8 cellular contexts compared by ENCODE assay signal in the genomic region with DNA sequence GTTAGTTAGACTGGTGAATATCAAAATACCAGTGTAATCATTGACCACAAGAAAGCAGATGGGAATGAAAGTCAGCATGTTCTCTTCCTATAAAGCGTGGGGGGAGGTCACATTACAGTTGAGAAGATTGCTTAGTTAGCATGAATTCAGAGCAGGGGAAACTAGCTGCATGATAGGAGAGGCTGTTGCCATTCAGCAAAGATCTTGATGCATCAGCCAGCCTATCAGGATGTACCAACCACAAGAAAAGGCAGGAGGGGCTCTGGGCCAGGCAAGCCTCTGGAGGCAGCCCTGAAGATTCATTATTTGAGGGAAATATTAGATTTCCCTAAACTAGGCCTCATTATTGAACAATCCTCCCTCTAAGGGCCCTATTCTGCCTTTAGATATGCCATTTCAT. TPM values are rescaled to one million over a fixed set of nuclear protein-coding genes. Genes with fewer than 3 reads are reported as not detected.
DNase-seq lines count a peak whose midpoint lies in the region; ATAC-seq, FAIRE-seq and TF ChIP-seq lines count a peak whose summit lies in the region.

No MANE protein-coding gene starts in this region.

- H3K4ac ChIP-seq in H1 (replicated peaks; ENCODE audit: insufficient read length, low read depth, low read length): no peak overlapping the region

- ATAC-seq in stimulated activated naive CD8-positive, alpha-beta T cell treated with anti-CD3 and anti-CD28 coated beads, Interleukin-15, Interleukin-2, amounts not matched to agents 100 U/mL and 50 U/mL, for 24 hours: peak; percentile 24
- ATAC-seq in stimulated activated naive CD8-positive, alpha-beta T cell treated with anti-CD3 and anti-CD28 coated beads, Interleukin-15, amount 100 ng/mL, for 72 hours: no peak
- ATAC-seq in upper lobe of right lung (peak; percentile 53), HG02973 (IDR thresholded peaks at IDR 0.05; ENCODE audit: unreplicated experiment) (no peak), GM21576 (IDR thresholded peaks at IDR 0.05; ENCODE audit: unreplicated experiment) (no peak)

- H4K5ac ChIP-seq in H1 (ENCODE audit: insufficient read length, low read depth, low read length): no peak overlapping the region

- POLR2A ChIA-PET in H1 (lab: Charles Lee; ENCODE audit: partially characterized antibody): interaction anchor here (1.9 kb wide), 1 partner anchor 12 kb away, joined by 6 read pairs; no protein-coding TSS in a partner anchor

- CTCF ChIA-PET in H1 (lab: Charles Lee; ENCODE audit: partially characterized antibody): no interaction called here

- H3K4me1 ChIP-seq in OCI-LY3 (ENCODE audit: low read length): peaks cover 8% of the 10 kb centered on the region
- H3K4me1 ChIP-seq in H1 (replicated peaks in 1 of 4; ENCODE audit: control insufficient read depth in 3 of 4, insufficient read depth in 4 of 4, low read length in 3 of 4): no peaks in the 10 kb centered on the region
- H3K4me1 ChIP-seq in upper lobe of right lung: no peaks in the 10 kb centered on the region

- no peaks in the 10 kb centered on the region for H3K79me1 ChIP-seq in H1 (ENCODE audit: low read depth, low read length)

- no peak overlapping the region for H4K8ac ChIP-seq in H1 (ENCODE audit: extremely low read depth, insufficient read depth, low read length)

- no peak overlapping the region for H3K4me2 ChIP-seq in OCI-LY3 (ENCODE audit: low read length)
- H3K4me2 ChIP-seq in H1 (ENCODE audit: insufficient read depth in 1 of 2, low read depth in 2 of 2, low read length in 2 of 2): no peak overlapping the region; a peak in 1 of 4 replicates

- no peak overlapping the region for H3K18ac ChIP-seq in H1 (ENCODE audit: extremely low read depth, low read length)

- H3K9me3 ChIP-seq in OCI-LY3 (ENCODE audit: insufficient read depth, low read length) (no peaks in the 10 kb centered on the region), H1 (ENCODE audit: insufficient read depth in 2 of 2, low read depth in 1 of 2, low read length in 1 of 2) (no peaks in the 10 kb centered on the region), upper lobe of right lung (no peaks in the 10 kb centered on the region)

- WGBS in H1 (ENCODE audit: extremely low coverage in 1 of 2, insufficient coverage in 1 of 2, insufficient read length in 1 of 2, insufficient replicate concordance in 2 of 2, low coverage in 1 of 2, low lambda C conversion rate in 2 of 2, missing lambda C conversion rate in 1 of 2), 2 experiments: 63% methylated on average over 1 of the region's 1 CpG; no CpG with 5 or more reads in 1 of the 2 experiments

- TF ChIP-seq POLR2A in H1 (IDR thresholded peaks at IDR 0.05; ENCODE audit: control extremely low read depth in 1 of 2, low read depth in 2 of 2, low read length in 2 of 2): no peak

- no peak overlapping the region for H4K91ac ChIP-seq in H1 (replicated peaks; ENCODE audit: insufficient read length, low read length)

- no peak overlapping the region for H3K56ac ChIP-seq in H1 (replicated peaks; ENCODE audit: insufficient read length, low read depth, low read length)

- H2AK5ac ChIP-seq in H1 (ENCODE audit: low read depth, low read length): no peak overlapping the region

- H3K9me3 Mint-ChIP-seq in stimulated activated naive CD8-positive, alpha-beta T cell treated with anti-CD3 and anti-CD28 coated beads, Interleukin-15, amount 100 ng/mL, for 72 hours: no peaks in the 10 kb centered on the region

- H3K27ac Mint-ChIP-seq in stimulated activated naive CD8-positive, alpha-beta T cell treated with anti-CD3 and anti-CD28 coated beads, Interleukin-15, amount 100 ng/mL, for 72 hours: no peak overlapping the region

- no peak overlapping the region for H2BK20ac ChIP-seq in H1 (ENCODE audit: low read length)

- no peak for TF ChIP-seq CTCF in OCI-LY3 (IDR thresholded peaks at IDR 0.05; ENCODE audit: low read depth, low read length)
- no peak for TF ChIP-seq CTCF in H1 (IDR thresholded peaks at IDR 0.05; ENCODE audit: control extremely low read depth in 1 of 3, insufficient read depth in 1 of 3, low read depth in 1 of 3, low read length in 3 of 3)
- no peak for TF ChIP-seq CTCF in upper lobe of right lung (IDR thresholded peaks at IDR 0.05)

- H3K27me3 ChIP-seq in OCI-LY3 (ENCODE audit: low read depth, low read length) (0 out of 2 replicates have a peak, but pooled peaks cover 5% of the 10 kb centered on the region), H1 (replicated peaks in 1 of 4; ENCODE audit: control insufficient read depth in 3 of 4, extremely low read depth in 1 of 4, insufficient read depth in 3 of 4, low read length in 3 of 4) (peaks cover 0 to 6% (median 1%) of the 10 kb centered on the region in 4 experiments; a peak in 2 of 7 replicates), upper lobe of right lung (peaks cover 3% of the 10 kb centered on the region)

- no peak overlapping the region for H3K4me3 Mint-ChIP-seq in stimulated activated naive CD8-positive, alpha-beta T cell treated with anti-CD3 and anti-CD28 coated beads, Interleukin-15, amount 100 ng/mL, for 72 hours

- no peak overlapping the region for H2BK15ac ChIP-seq in H1 (ENCODE audit: low read length)

- DNase-seq in stimulated activated naive CD8-positive, alpha-beta T cell treated with anti-CD3 and anti-CD28 coated beads, Interleukin-15, Interleukin-2, amounts not matched to agents 100 U/mL and 50 U/mL, for 24 hours: no peak
- no peak for DNase-seq in stimulated activated naive CD8-positive, alpha-beta T cell treated with anti-CD3 and anti-CD28 coated beads, Interleukin-15, amount 100 ng/mL, for 72 hours
- DNase-seq in H1 (ENCODE audit: low read depth in 1 of 2, low spot score in 2 of 2): no peak
- DNase-seq in upper lobe of right lung: no peak
- no peak for DNase-seq in cerebellar cortex (ENCODE audit: low spot score)

- H3K9ac ChIP-seq in OCI-LY3 (ENCODE audit: low read length): no peak overlapping the region
- H3K9ac ChIP-seq in H1 (replicated peaks in 1 of 4; ENCODE audit: extremely low read depth in 1 of 4, low read depth in 3 of 4, low read length in 3 of 4): no peak overlapping the region

- no peaks in the 10 kb centered on the region for H3K23me2 ChIP-seq in H1 (ENCODE audit: low read depth, low read length)

- peaks cover 7% of the 10 kb centered on the region for H3K4me1 Mint-ChIP-seq in stimulated activated naive CD8-positive, alpha-beta T cell treated with anti-CD3 and anti-CD28 coated beads, Interleukin-15, amount 100 ng/mL, for 72 hours

- H3K4me3 ChIP-seq in OCI-LY3 (ENCODE audit: low read length) (no peak overlapping the region), H1 (ENCODE audit: extremely low read depth in 1 of 4, insufficient read depth in 2 of 4, low read depth in 3 of 4, low read length in 4 of 4) (no peak overlapping the region), upper lobe of right lung (no peak overlapping the region)

- no peak overlapping the region for H3K23ac ChIP-seq in H1 (ENCODE audit: insufficient read length)

- no peak overlapping the region for H3K27ac ChIP-seq in OCI-LY3 (ENCODE audit: low read length)
- H3K27ac ChIP-seq in H1 (ENCODE audit: low read depth, low read length): no peak overlapping the region
- no peak overlapping the region for H3K27ac ChIP-seq in upper lobe of right lung

- intact Hi-C loops in upper lobe of right lung (cut with DNase I): no loop called here

- TF ChIP-seq EP300 in H1 (IDR thresholded peaks at IDR 0.05; ENCODE audit: borderline replicate concordance in 1 of 2, low read depth in 2 of 2, low read length in 2 of 2): no peak

- H3K79me2 ChIP-seq in OCI-LY3 (ENCODE audit: low read length): no peaks in the 10 kb centered on the region
- H3K79me2 ChIP-seq in H1 (ENCODE audit: control insufficient read depth in 1 of 2, insufficient read depth in 2 of 2, low read length in 2 of 2): no peaks in the 10 kb centered on the region

- TF ChIP-seq RAD21 in H1 (IDR thresholded peaks at IDR 0.05 in 1 of 2, conservative IDR thresholded peaks at IDR 0.05 in 1 of 2; ENCODE audit: low read depth in 2 of 2, low read length in 2 of 2): no peak

- no peak overlapping the region for H3K14ac ChIP-seq in H1 (ENCODE audit: insufficient read length)

- H3K36me3 ChIP-seq in OCI-LY3 (replicated peaks; ENCODE audit: low read depth, low read length) (no peaks in the 10 kb centered on the region), H1 (ENCODE audit: control insufficient read depth in 2 of 4, insufficient read depth in 4 of 4, low read length in 3 of 4) (no peaks in the 10 kb centered on the region), upper lobe of right lung (no peaks in the 10 kb centered on the region)

- peak overlapping the region; percentile 80 for H2AFZ ChIP-seq in OCI-LY3 (ENCODE audit: low read depth, low read length)
- H2AFZ ChIP-seq in H1 (ENCODE audit: low read length): peak overlapping the region; percentile 95

- peaks cover 31% of the 10 kb centered on the region for H3K27me3 Mint-ChIP-seq in stimulated activated naive CD8-positive, alpha-beta T cell treated with anti-CD3 and anti-CD28 coated beads, Interleukin-15, amount 100 ng/mL, for 72 hours

- H4K20me1 ChIP-seq in OCI-LY3 (ENCODE audit: insufficient read depth, low read length) (no peaks in the 10 kb centered on the region), H1 (replicated peaks in 1 of 2; ENCODE audit: control insufficient read depth in 1 of 2, insufficient read depth in 2 of 2, low read length in 2 of 2) (no peaks in the 10 kb centered on the region)

- peak; percentile 36 for FAIRE-seq in H1 (lab: Jason Lieb, UNC)

- no peak overlapping the region for H2BK12ac ChIP-seq in H1 (ENCODE audit: low read depth, low read length)

- H2BK5ac ChIP-seq in H1 (ENCODE audit: low read depth, low read length): no peak overlapping the region

- H2BK120ac ChIP-seq in H1 (replicated peaks; ENCODE audit: low read depth, low read length): no peak overlapping the region

RNA-seq across cellular contexts. Expression of a gene that starts 5.0 kb away (rescaled TPM):
- 6.9 and 8.4 TPM in 2 replicates for total RNA-seq in H1 (2021; fragmentation: NEBNext Ultra II Directional; extraction: Animal tissue kit (Norgen Biotek cat#: 25700))
- polyA plus RNA-seq in H1 (2011; rRNA removed): 1.5 and 2.1 TPM in 2 replicates
- 2.8 TPM for polyA plus RNA-seq in H1 (2011; cell fraction: cytosol; rRNA removed)
- polyA plus RNA-seq in H1 (2011; cell fraction: nucleus; rRNA removed): 0.86 TPM
- polyA plus RNA-seq in H1 (2012, experiment 1 of 2): 1.7 to 2.7 TPM (median 2.1 TPM) in 4 replicates
- polyA plus RNA-seq in H1 (2012, experiment 2 of 2): 0.30 TPM
- 4.4 TPM for polyA plus RNA-seq in H1 (2013, experiment 1 of 2)
- polyA plus RNA-seq in H1 (2013, experiment 2 of 2): 4.5 TPM
- polyA minus RNA-seq in H1 (2011; rRNA and poly(A)+ RNA removed): 3.0 and 4.4 TPM in 2 replicates
- 3.2 TPM for polyA minus RNA-seq in H1 (2011; cell fraction: cytosol; rRNA and poly(A)+ RNA removed)
- polyA minus RNA-seq in H1 (2011; cell fraction: nucleus; rRNA and poly(A)+ RNA removed): 3.0 TPM
- total RNA-seq in upper lobe of right lung: 20.1 TPM

RNA-seq across cellular contexts. Expression of a gene that starts 9.1 kb away (rescaled TPM):
- total RNA-seq in H1 (2021; fragmentation: NEBNext Ultra II Directional; extraction: Animal tissue kit (Norgen Biotek cat#: 25700)): 53.8 and 57.5 TPM in 2 replicates
- 30.4 and 35.0 TPM in 2 replicates for polyA plus RNA-seq in H1 (2011; rRNA removed)
- polyA plus RNA-seq in H1 (2011; cell fraction: cytosol; rRNA removed): 28.0 TPM
- polyA plus RNA-seq in H1 (2011; cell fraction: nucleus; rRNA removed): 24.3 TPM
- polyA plus RNA-seq in H1 (2012, experiment 1 of 2): 15.6 to 22.8 TPM (median 22.6 TPM) in 4 replicates
- 2.5 TPM for polyA plus RNA-seq in H1 (2012, experiment 2 of 2)
- 30.2 TPM for polyA plus RNA-seq in H1 (2013, experiment 1 of 2)
- polyA plus RNA-seq in H1 (2013, experiment 2 of 2): 30.8 TPM
- polyA minus RNA-seq in H1 (2011; rRNA and poly(A)+ RNA removed): 92.0 and 92.1 TPM in 2 replicates
- polyA minus RNA-seq in H1 (2011; cell fraction: cytosol; rRNA and poly(A)+ RNA removed): 37.9 TPM
- 57.0 TPM for polyA minus RNA-seq in H1 (2011; cell fraction: nucleus; rRNA and poly(A)+ RNA removed)
- total RNA-seq in upper lobe of right lung: 77.6 TPM

Comparison
In these comparisons a context has a peak if more than half of its experiments do, and no peak if none do; other contexts are left out.
1. ATAC-seq: peak in stimulated activated naive CD8-positive, alpha-beta T cell treated with anti-CD3 and anti-CD28 coated beads, Interleukin-15, Interleukin-2, amounts not matched to agents 100 U/mL and 50 U/mL, for 24 hours (single experiment) and upper lobe of right lung (single experiment); none in stimulated activated naive CD8-positive, alpha-beta T cell treated with anti-CD3 and anti-CD28 coated beads, Interleukin-15, amount 100 ng/mL, for 72 hours (single experiment), HG02973 (single experiment) and GM21576 (single experiment).